13 cellular contexts compared by ENCODE assay signal in the genomic region with DNA sequence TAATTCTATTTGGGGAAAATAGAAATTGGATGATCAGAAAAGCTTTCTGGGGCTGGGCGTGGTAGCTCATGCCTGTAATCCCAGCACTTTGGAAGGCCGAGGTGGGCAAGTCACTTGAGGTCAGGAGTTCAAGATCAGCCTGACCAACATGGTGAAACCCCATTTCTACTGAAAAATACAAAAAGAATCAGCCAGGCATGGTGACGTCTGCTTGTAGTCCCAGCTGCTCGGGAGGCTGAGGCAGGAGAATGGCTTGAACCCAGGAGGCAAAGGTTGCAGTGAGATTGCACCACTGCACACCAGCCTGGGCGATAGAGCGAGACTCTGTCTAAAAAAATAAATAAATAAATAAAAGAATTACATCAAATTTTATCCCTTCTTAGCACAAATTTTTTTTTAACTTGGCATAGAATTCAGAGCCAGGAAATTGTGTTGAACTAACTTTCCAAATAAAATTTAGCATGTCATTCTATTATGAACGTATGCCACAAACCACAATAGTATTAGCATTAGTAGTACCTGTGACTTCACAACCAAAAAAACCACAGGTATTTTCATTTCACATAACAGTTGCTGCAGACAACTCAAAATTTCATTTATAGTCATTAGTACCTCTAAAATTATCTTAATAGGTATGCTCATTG. TPM values are rescaled to one million over a fixed set of nuclear protein-coding genes. Genes with fewer than 3 reads are reported as not detected.
DNase-seq lines count a peak whose midpoint lies in the region; ATAC-seq, FAIRE-seq and TF ChIP-seq lines count a peak whose summit lies in the region.
"Had no signal": no experiment of that assay in that cellular context is flagged by ENCODE, and none has a peak within 500 bp of the region (broad histone marks: within the 10 kb centered on the region; RNA-seq: fewer than 3 reads in every experiment).

No MANE protein-coding gene starts in this region.

- TF ChIP-seq RAD21 in GM12878 (IDR thresholded peaks at IDR 0.05; ENCODE audit: insufficient read depth, low read depth, low read length) = no peak

- peaks cover 10% of the 10 kb centered on the region for H3K79me2 ChIP-seq in GM12878 (ENCODE audit: control insufficient read depth, insufficient read depth, low read length)

- 31% methylated on average over 7 of the region's 7 CpGs for WGBS in GM12878 (ENCODE audit: insufficient coverage, insufficient replicate concordance, low lambda C conversion rate, missing lambda C conversion rate)
- WGBS in testis, 2 donors = 87 to 89% methylated on average over 7 of the region's 7 CpGs

- no peaks in the 10 kb centered on the region for H3K27me3 ChIP-seq in GM12878 (replicated peaks in 1 of 2; ENCODE audit: control insufficient read depth in 2 of 2, insufficient read depth in 2 of 2, low read length in 1 of 2)
- H3K27me3 ChIP-seq in testis = no peaks in the 10 kb centered on the region
- H3K27me3 ChIP-seq: upper lobe of right lung had no signal

- H3K4me1 ChIP-seq in GM12878 (ENCODE audit: control insufficient read depth, insufficient read depth, low read length) (peaks cover 13% of the 10 kb centered on the region; the same call in 1 of the 2 replicates), testis (no peaks in the 10 kb centered on the region)

- no peak overlapping the region for H3K9ac ChIP-seq in GM12878 (ENCODE audit: control insufficient read depth, insufficient read depth, low read length)

- no peaks in the 10 kb centered on the region for H4K20me1 ChIP-seq in GM12878 (ENCODE audit: control insufficient read depth, insufficient read depth)

- ATAC-seq in GM18502 (IDR thresholded peaks at IDR 0.05; ENCODE audit: poor library complexity, unreplicated experiment) (peak; percentile 57), GM21447 (IDR thresholded peaks at IDR 0.05; ENCODE audit: unreplicated experiment) (peak; percentile 28), HG03159 (IDR thresholded peaks at IDR 0.05; ENCODE audit: unreplicated experiment) (peak; percentile 47), GM12878 (peak; percentile 54), HG03025 (IDR thresholded peaks at IDR 0.05; ENCODE audit: low FRiP score, unreplicated experiment) (no peak)
- ATAC-seq: upper lobe of right lung had no signal

- 0 out of 2 replicates have a peak overlapping the region, but pooled peaks have one; percentile 22 for H3K4me2 ChIP-seq in GM12878 (ENCODE audit: control insufficient read depth, insufficient read depth)

- H3K36me3 ChIP-seq in GM12878 (ENCODE audit: control insufficient read depth in 2 of 2, insufficient read depth in 2 of 2, low read length in 1 of 2) = no peaks in the 10 kb centered on the region
- no peaks in the 10 kb centered on the region for H3K36me3 ChIP-seq in testis (ENCODE audit: low read depth, missing control alignments)
- H3K36me3 ChIP-seq: upper lobe of right lung had no signal

- no peak overlapping the region for H3K4me3 ChIP-seq in GM12878
- no peak overlapping the region for H3K4me3 ChIP-seq in testis
- H3K4me3 ChIP-seq: upper lobe of right lung had no signal

- SMC1A ChIA-PET in GM12878 (lab: Charles Lee; ENCODE audit: uncharacterized antibody, unreplicated experiment) = interaction anchor here (0.5 to 2.6 kb wide), 5 partner anchors 11 to 528 kb away, joined by 3 to 12 read pairs (median 6); a partner anchor contains a TSS

- TF ChIP-seq POLR2A in GM12878 (IDR thresholded peaks at IDR 0.05; ENCODE audit: low read depth, low read length) = no peak
- TF ChIP-seq POLR2A in testis (IDR thresholded peaks at IDR 0.05) = no peak

- no peak for DNase-seq in GM12878 (ENCODE audit: low read depth, low spot score)
- no peak for DNase-seq in superior temporal gyrus (ENCODE audit: extremely low spot score)
- DNase-seq in OCI-M2 (lab: John Stamatoyannopoulos, UW; ENCODE audit: unreplicated experiment) = no peak
- DNase-seq in testis = no peak
- DNase-seq: CD8-positive, alpha-beta memory T cell; erythroblast; kidney; NCI-H2171; upper lobe of right lung had no signal

- BruUV-seq in GM12878 (replicated peaks; lab: Mats Ljungman, UMichigan) = no TSS peak

- in situ Hi-C loops in GM12878 (cut with MboI) = loop anchor here (5.0 kb wide), 1 partner anchor 53 kb away; a partner anchor contains a TSS

- no peak overlapping the region for H3K27ac ChIP-seq in GM12878 (ENCODE audit: control insufficient read depth, insufficient read depth)
- H3K27ac ChIP-seq in testis = no peak overlapping the region
- H3K27ac ChIP-seq: upper lobe of right lung had no signal

- FAIRE-seq in GM12878 (lab: Jason Lieb, UNC) = no peak
- FAIRE-seq: kidney had no signal

- RAD21 ChIA-PET in GM12878 (lab: Charles Lee; ENCODE audit: unreplicated experiment) = interaction anchor here (0.6 kb wide), 1 partner anchor 51 kb away, joined by 5 read pairs; no protein-coding TSS in a partner anchor

- H3K9me3 ChIP-seq in GM12878 (replicated peaks; ENCODE audit: control insufficient read depth, insufficient read depth, low read length) (no peaks in the 10 kb centered on the region), testis (no peaks in the 10 kb centered on the region)
- H3K9me3 ChIP-seq: upper lobe of right lung had no signal

- TF ChIP-seq CTCF in GM12878 (IDR thresholded peaks at IDR 0.05 in 2 of 3, conservative IDR thresholded peaks at IDR 0.05 in 1 of 3; ENCODE audit: control insufficient read depth in 2 of 3, extremely low read depth in 1 of 3, insufficient read depth in 1 of 3, low read depth in 3 of 3, low read length in 3 of 3) (no peak), testis (IDR thresholded peaks at IDR 0.05) (no peak)

- peak in 1 of 2 experiments; percentile 88; a peak in 2 of 4 replicates for TF ChIP-seq EP300 in GM12878 (IDR thresholded peaks at IDR 0.05; ENCODE audit: borderline replicate concordance in 1 of 2, control insufficient read depth in 1 of 2, low read depth in 2 of 2, low read length in 2 of 2)

- no peak overlapping the region for H2AFZ ChIP-seq in GM12878 (ENCODE audit: control insufficient read depth, low read depth, low read length)

- CTCF ChIA-PET in GM12878 (lab: Yijun Ruan, JAX) = interaction anchor here (0.9 to 1.4 kb wide), 3 partner anchors 19 to 150 kb away, joined by 3 to 4 read pairs (median 3); a partner anchor contains a TSS

- POLR2A ChIA-PET in GM12878 (lab: Charles Lee) = interaction anchor here (0.9 to 1.8 kb wide), 2 partner anchors 51 to 138 kb away, joined by 5 to 6 read pairs; a partner anchor contains a TSS

- intact Hi-C loops in GM12878 (cut with micrococcal nuclease; ENCODE audit: unreplicated experiment) (no loop called here), testis (cut with DNase I; ENCODE audit: low total_unique reads) (no loop called here)

TF ChIP-seq in GM12878, 131 proteins besides CTCF, POLR2A, EP300 and RAD21 (continues in another document):
- no peak for TF ChIP-seq CBX5 (IDR thresholded peaks at IDR 0.05; ENCODE audit: low read depth)
- TF ChIP-seq MTA3 (IDR thresholded peaks at IDR 0.05; ENCODE audit: borderline replicate concordance, low read length) = 0 out of 2 replicates have a peak, but pooled peaks have one; percentile 62
- no peak for TF ChIP-seq SUPT20H (IDR thresholded peaks at IDR 0.05; ENCODE audit: borderline replicate concordance, control insufficient read depth, low read depth, low read length)
- peak; percentile 90 for TF ChIP-seq CBFB (IDR thresholded peaks at IDR 0.05; ENCODE audit: low read depth)
- TF ChIP-seq ATF7 (IDR thresholded peaks at IDR 0.05; ENCODE audit: low read depth) = peak; percentile 91
- TF ChIP-seq NR2C1 (IDR thresholded peaks at IDR 0.05) = no peak
- no peak for TF ChIP-seq SMARCA5 (IDR thresholded peaks at IDR 0.05)

RNA-seq across cellular contexts. Expression of a gene that starts 4.5 kb away (rescaled TPM):
- total RNA-seq in GM12878 (2013; cell fraction: nucleolus; rRNA removed) = 46.0 and 49.7 TPM in 2 replicates
- total RNA-seq in GM12878 (2014; rRNA removed) (15.6 and 20.0 TPM in 2 replicates), GM12878 (2014; rRNA removed; fragmentation: Illumina TruSeq; extraction: Trizol) (20.4 and 21.2 TPM in 2 replicates), GM12878 (2021) (14.3 and 15.3 TPM in 2 replicates), testis (10 to 100 TPM; 18.7 to 21.7 TPM)
- 3.9 TPM for polyA plus RNA-seq in GM12878 (2011; ENCODE audit: low read depth)
- polyA plus RNA-seq in GM12878 (2011; rRNA removed) (9.5 and 18.8 TPM in 2 replicates), GM12878 (2014; fragmentation: Illumina TruSeq; extraction: Trizol) (13.9 and 17.6 TPM in 2 replicates), GM12878 (2014; fragmentation: Nextera tagmentation; extraction: Ambion mirVana) (1 to 10 TPM; 3.7 to 5.1 TPM), GM12878 (2014; rRNA removed) (8.7 and 9.7 TPM in 2 replicates), GM12878 (2016; fragmentation: Nextera tagmentation; extraction: Ambion mirVana) (10 to 100 TPM; 24.3 to 24.4 TPM), testis (ENCODE audit: insufficient read depth, low read depth, low replicate concordance) (8.0 TPM)
- polyA plus RNA-seq in GM12878 (2011; cell fraction: cytosol; rRNA removed) = 4.4 and 6.6 TPM in 2 replicates
- 8.5 and 11.8 TPM in 2 replicates for polyA plus RNA-seq in GM12878 (2011; cell fraction: nucleus; rRNA removed)
- polyA plus RNA-seq in GM12878 (2012) = 7.5 and 8.4 TPM in 2 replicates
- 9.9 and 13.0 TPM in 2 replicates for polyA minus RNA-seq in GM12878 (2011; rRNA and poly(A)+ RNA removed)
- 7.9 and 8.5 TPM in 2 replicates for polyA minus RNA-seq in GM12878 (2011; cell fraction: cytosol; rRNA and poly(A)+ RNA removed)
- 17.8 and 33.0 TPM in 2 replicates for polyA minus RNA-seq in GM12878 (2011; cell fraction: nucleus; rRNA and poly(A)+ RNA removed)

RNA-seq across cellular contexts. Expression of a gene that starts 52.0 kb away (rescaled TPM):
- 3.9 and 4.5 TPM in 2 replicates for total RNA-seq in GM12878 (2013; cell fraction: nucleolus; rRNA removed)
- total RNA-seq in GM12878 (2014; rRNA removed) (6.3 and 6.6 TPM in 2 replicates), GM12878 (2014; rRNA removed; fragmentation: Illumina TruSeq; extraction: Trizol) (8.0 and 9.5 TPM in 2 replicates), GM12878 (2021) (7.2 and 8.8 TPM in 2 replicates), testis (10 to 100 TPM in 1 of 2 donors, 1 to 10 TPM in 1; 10.0 to 14.0 TPM)
- polyA plus RNA-seq in GM12878 (2011; ENCODE audit: low read depth) = 11.0 TPM
- polyA plus RNA-seq in GM12878 (2011; rRNA removed) (17.5 and 26.1 TPM in 2 replicates), GM12878 (2014; fragmentation: Illumina TruSeq; extraction: Trizol) (11.0 and 12.9 TPM in 2 replicates), GM12878 (2014; fragmentation: Nextera tagmentation; extraction: Ambion mirVana) (10 to 100 TPM in 1 of 2 experiments, 1 to 10 TPM in 1; 9.8 to 12.5 TPM), GM12878 (2014; rRNA removed) (8.0 TPM in 2 replicates), GM12878 (2016; fragmentation: Nextera tagmentation; extraction: Ambion mirVana) (10 to 100 TPM; 12.5 to 13.5 TPM), testis (ENCODE audit: insufficient read depth, low read depth, low replicate concordance) (8.9 TPM)
- 13.6 and 19.0 TPM in 2 replicates for polyA plus RNA-seq in GM12878 (2011; cell fraction: cytosol; rRNA removed)
- 12.8 and 13.2 TPM in 2 replicates for polyA plus RNA-seq in GM12878 (2011; cell fraction: nucleus; rRNA removed)
- polyA plus RNA-seq in GM12878 (2012) = 11.1 and 17.2 TPM in 2 replicates
- 13.6 and 20.5 TPM in 2 replicates for polyA minus RNA-seq in GM12878 (2011; rRNA and poly(A)+ RNA removed)
- 6.4 and 7.4 TPM in 2 replicates for polyA minus RNA-seq in GM12878 (2011; cell fraction: cytosol; rRNA and poly(A)+ RNA removed)
- 11.0 and 16.7 TPM in 2 replicates for polyA minus RNA-seq in GM12878 (2011; cell fraction: nucleus; rRNA and poly(A)+ RNA removed)
